8 cellular contexts compared by ENCODE assay signal in the genomic region with DNA sequence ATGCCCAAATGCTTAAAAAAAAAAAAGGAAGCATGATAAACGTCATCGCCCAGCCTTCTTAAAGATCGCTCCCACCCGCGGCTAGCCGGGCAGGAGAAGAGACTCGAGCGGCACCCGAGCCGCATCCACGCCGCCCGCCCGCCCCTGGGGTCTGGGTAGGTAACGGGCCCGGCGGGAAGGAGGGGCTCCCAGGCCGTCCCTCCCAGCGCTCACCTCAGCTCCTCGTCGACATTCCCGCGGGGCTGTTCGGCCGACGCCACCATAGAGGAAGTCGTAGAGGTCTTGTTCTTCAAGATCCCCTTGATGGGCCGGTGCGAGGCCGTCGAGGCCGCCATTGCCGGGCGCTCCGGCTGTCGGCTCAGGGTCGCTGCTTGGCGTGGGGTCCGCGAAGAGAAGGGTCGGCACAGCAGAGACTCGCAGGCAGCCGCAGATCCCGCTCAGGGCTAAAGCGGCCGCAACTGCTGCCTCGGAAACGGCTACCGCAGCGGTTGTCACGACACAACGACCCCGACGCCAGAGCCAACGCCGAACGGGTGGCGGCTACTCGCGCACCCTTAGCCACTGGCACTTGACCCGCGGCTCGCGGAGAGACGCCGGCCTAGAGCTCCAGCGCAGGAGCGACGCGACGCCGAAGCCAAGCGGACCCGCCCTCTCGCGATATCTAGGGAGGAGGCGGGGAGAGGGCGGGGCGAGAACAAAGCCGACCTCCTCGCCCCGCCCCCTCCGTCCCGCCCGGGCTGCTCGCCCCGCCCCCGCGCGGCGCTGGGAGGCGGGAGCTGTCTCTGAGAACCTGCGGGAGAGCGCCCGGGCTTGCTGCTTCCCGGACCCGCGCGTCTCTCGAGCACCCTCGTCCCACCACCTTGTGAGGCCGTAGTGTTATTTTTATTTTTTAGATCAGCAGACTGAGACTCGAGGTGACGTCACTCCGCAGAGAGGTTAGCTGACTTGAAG. TPM values are rescaled to one million over a fixed set of nuclear protein-coding genes. Genes with fewer than 3 reads are reported as not detected.
DNase-seq lines count a peak whose midpoint lies in the region; ATAC-seq and TF ChIP-seq lines count a peak whose summit lies in the region.

A gene (minus strand): TSS at position 635 of the 951 bp plus-strand sequence. CDS start 300 bp downstream, at position 335.

- ATAC-seq in GM21717 (IDR thresholded peaks at IDR 0.05; ENCODE audit: unreplicated experiment), result peak; percentile 70
- ATAC-seq in esophagus mucosa, result peak; percentile 95

- in situ Hi-C loops in KBM-7 (cut with MboI; ENCODE audit: low pct_unique_long_range_greater_than_20kb, low sequenced_read_pairs), result loop anchor here (25.0 kb wide), 1 partner anchor 856 kb away; a partner anchor contains a TSS

- peak; percentile 86 for DNase-seq in DMS153 treated with DMSO at 0.1 percent for 48 hours (lab: John Stamatoyannopoulos, UW; ENCODE audit: unreplicated experiment)
- DNase-seq in KBM-7, result peak; percentile 75
- peak; percentile 93 to 94 for DNase-seq in activated T-cell treated with anti-CD3 and anti-CD28 coated beads, Interleukin-2, amount 50 U/mL, for 48 hours
- DNase-seq in myocyte (ENCODE audit: low read depth), result peak; percentile 94
- peak; percentile 76 to 87 for DNase-seq in stimulated activated CD8-positive, alpha-beta memory T cell treated with anti-CD3 and anti-CD28 coated beads, Interleukin-7, amount 100 ng/mL, for 4 hours (ENCODE audit: low read depth in 2 of 2)

TF ChIP-seq in PFSK-1, 5 proteins besides CTCF, POLR2A, EP300 and RAD21:
- peak; percentile 94 for TF ChIP-seq POLR2AphosphoS5 (IDR thresholded peaks at IDR 0.05; ENCODE audit: low read depth, low read length)
- TF ChIP-seq FOXP2 (optimal IDR thresholded peaks at IDR 0.05; ENCODE audit: borderline replicate concordance, extremely low read depth, extremely low read length, insufficient read depth), result peak; percentile 44
- TF ChIP-seq, protein P1, sequence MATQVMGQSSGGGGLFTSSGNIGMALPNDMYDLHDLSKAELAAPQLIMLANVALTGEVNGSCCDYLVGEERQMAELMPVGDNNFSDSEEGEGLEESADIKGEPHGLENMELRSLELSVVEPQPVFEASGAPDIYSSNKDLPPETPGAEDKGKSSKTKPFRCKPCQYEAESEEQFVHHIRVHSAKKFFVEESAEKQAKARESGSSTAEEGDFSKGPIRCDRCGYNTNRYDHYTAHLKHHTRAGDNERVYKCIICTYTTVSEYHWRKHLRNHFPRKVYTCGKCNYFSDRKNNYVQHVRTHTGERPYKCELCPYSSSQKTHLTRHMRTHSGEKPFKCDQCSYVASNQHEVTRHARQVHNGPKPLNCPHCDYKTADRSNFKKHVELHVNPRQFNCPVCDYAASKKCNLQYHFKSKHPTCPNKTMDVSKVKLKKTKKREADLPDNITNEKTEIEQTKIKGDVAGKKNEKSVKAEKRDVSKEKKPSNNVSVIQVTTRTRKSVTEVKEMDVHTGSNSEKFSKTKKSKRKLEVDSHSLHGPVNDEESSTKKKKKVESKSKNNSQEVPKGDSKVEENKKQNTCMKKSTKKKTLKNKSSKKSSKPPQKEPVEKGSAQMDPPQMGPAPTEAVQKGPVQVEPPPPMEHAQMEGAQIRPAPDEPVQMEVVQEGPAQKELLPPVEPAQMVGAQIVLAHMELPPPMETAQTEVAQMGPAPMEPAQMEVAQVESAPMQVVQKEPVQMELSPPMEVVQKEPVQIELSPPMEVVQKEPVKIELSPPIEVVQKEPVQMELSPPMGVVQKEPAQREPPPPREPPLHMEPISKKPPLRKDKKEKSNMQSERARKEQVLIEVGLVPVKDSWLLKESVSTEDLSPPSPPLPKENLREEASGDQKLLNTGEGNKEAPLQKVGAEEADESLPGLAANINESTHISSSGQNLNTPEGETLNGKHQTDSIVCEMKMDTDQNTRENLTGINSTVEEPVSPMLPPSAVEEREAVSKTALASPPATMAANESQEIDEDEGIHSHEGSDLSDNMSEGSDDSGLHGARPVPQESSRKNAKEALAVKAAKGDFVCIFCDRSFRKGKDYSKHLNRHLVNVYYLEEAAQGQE (IDR thresholded peaks at IDR 0.05; ENCODE audit: insufficient read depth in 1 of 2, low read depth in 2 of 2, low read length in 2 of 2), result no peak
- peak; percentile 76 for TF ChIP-seq TAF1 (IDR thresholded peaks at IDR 0.05; ENCODE audit: borderline replicate concordance, insufficient read depth, low read length)

RNA-seq across cellular contexts. Expression of the gene that starts here (rescaled TPM):
- polyA plus RNA-seq in PFSK-1 (2012; ENCODE audit: insufficient read length, low read depth), result 34.8 TPM
- 35.7 TPM for total RNA-seq in esophagus mucosa
- total RNA-seq in myocyte, result 39.9 and 82.2 TPM in 2 replicates
- 20.5 TPM for polyA plus RNA-seq in myocyte (2012)

Comparison
In these comparisons a context has a peak if more than half of its experiments do, and no peak if none do; other contexts are left out.
1. Peak in every context shown above with its lines: DNase-seq and ATAC-seq.